ENCODE assay signal across 1 cellular context in genomic region chr7:43658718-43659548, GRCh38.
TF ChIP-seq lines count a peak whose summit lies in the region.

No MANE protein-coding gene starts in this region.

TF ChIP-seq in GM23338, 12 proteins besides CTCF, POLR2A, EP300 and RAD21 (continued from another document):
- TF ChIP-seq EZH2phosphoT487 (IDR thresholded peaks at IDR 0.05; ENCODE audit: unreplicated experiment) (no peak), JUNB (IDR thresholded peaks at IDR 0.05; ENCODE audit: unreplicated experiment) (no peak), ZNF114 (CRISPR knock-in tag; IDR thresholded peaks at IDR 0.05) (no peak), ETS1 (IDR thresholded peaks at IDR 0.05) (no peak), POLR2AphosphoS5 (IDR thresholded peaks at IDR 0.05; ENCODE audit: low read depth) (no peak), EZH2 (IDR thresholded peaks at IDR 0.05; ENCODE audit: low read depth, unreplicated experiment) (no peak), REST (IDR thresholded peaks at IDR 0.05; ENCODE audit: unreplicated experiment) (no peak), STAT1 (IDR thresholded peaks at IDR 0.05; ENCODE audit: unreplicated experiment) (no peak)
